Comparison of ENCODE assay signal across 19 cellular contexts in the genomic region with DNA sequence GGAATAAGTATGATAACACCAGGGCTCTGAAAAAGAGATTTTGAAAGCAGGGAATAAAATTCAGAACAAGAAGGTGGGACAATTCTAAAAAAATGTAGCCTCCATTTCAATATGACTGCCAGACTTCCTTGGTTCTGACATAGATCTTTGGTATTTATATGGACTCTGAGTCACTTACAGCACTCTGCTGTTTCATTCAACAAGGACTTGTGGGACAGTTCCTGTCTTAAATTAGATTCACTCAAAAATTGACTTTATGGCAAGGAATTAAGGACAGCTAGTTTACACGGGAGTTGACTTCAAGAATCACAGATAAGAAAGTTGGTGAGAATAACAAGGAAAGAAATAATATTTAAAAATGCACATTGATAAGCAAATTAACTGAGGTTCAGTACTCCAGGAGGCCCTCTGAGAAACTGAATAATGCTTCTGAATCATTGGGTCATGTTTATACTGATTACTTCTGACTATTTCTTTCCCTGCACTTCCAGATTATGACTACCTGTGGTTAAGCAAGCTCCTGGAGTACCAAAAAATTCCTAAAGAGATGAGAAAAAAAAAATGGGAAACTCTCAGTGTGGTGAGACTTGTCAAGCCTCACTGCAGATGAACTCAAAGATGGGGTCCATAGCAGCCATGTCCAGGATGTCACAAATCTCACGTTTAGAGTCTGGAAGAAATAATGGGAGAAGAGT.
DNase-seq lines count a peak whose midpoint lies in the region; ATAC-seq and TF ChIP-seq lines count a peak whose summit lies in the region.
"Had no signal": no experiment of that assay in that cellular context is flagged by ENCODE, and none has a peak within 500 bp of the region (broad histone marks: within the 10 kb centered on the region; RNA-seq: fewer than 3 reads in every experiment).

No MANE protein-coding gene starts in this region.

- H4K20me1 ChIP-seq in mammary epithelial cell (ENCODE audit: insufficient read depth, low read length), result no peaks in the 10 kb centered on the region

- TSS peak; percentile 80 for BruUV-seq in mammary epithelial cell (replicated peaks; lab: Mats Ljungman, UMichigan)

- H3K27ac ChIP-seq in mammary epithelial cell (ENCODE audit: insufficient read depth, low read depth, low read length), result peak overlapping the region; percentile 85

- no peaks in the 10 kb centered on the region for H3K79me2 ChIP-seq in mammary epithelial cell (ENCODE audit: insufficient read depth, low read length)

- no peaks in the 10 kb centered on the region for H3K27me3 ChIP-seq in mammary epithelial cell (ENCODE audit: insufficient read depth, low read length)

- H3K36me3 ChIP-seq in mammary epithelial cell (ENCODE audit: insufficient read depth, low read length), result no peaks in the 10 kb centered on the region

- H2AFZ ChIP-seq in mammary epithelial cell (ENCODE audit: low read depth, low read length), result peak overlapping the region; percentile 64

- intact Hi-C loops in mammary epithelial cell (cut with micrococcal nuclease) (loop anchor here (2.0 kb wide), 1 partner anchor 18 kb away; no protein-coding TSS in a partner anchor), head of caudate nucleus (cut with DNase I) (no loop called here)

- no peaks in the 10 kb centered on the region for H3K9me3 ChIP-seq in mammary epithelial cell (replicated peaks; ENCODE audit: insufficient read depth, low read length)

- 26% methylated on average over 2 of the region's 2 CpGs for WGBS in mammary epithelial cell (ENCODE audit: low coverage, missing lambda C conversion rate)

- CTCF ChIA-PET in mammary epithelial cell (lab: Charles Lee; ENCODE audit: low non-redundant PET), result interaction anchor here (0.7 kb wide), 1 partner anchor 321 kb away, joined by 9 read pairs; no protein-coding TSS in a partner anchor

- DNase-seq in AG08395 (ENCODE audit: low spot score) (peak; percentile 67), LHCN-M2 (ENCODE audit: low read depth) (peak; percentile 18), mammary epithelial cell (peak; percentile 79), iris pigment epithelial cell (ENCODE audit: low read depth) (peak; percentile 81), dermis blood vessel endothelial cell (no peak), head of caudate nucleus (no peak), hippocampal formation (lab: John Stamatoyannopoulos, UW) (no peak)
- DNase-seq: activated naive CD4-positive, alpha-beta T cell treated with anti-CD3 and anti-CD28 coated beads, Interleukin-2, amount 10 ng/mL, durations not matched to agents 7 days and 5 days; cerebellar nuclear complex; H7; NCI-H1436 treated with DMSO at 0.1 percent for 48 hours; NCI-H510A treated with DMSO at 0.1 percent for 48 hours; nucleus accumbens; stimulated activated naive B cell treated with anti-CD40 and anti-IgM and Interleukin-4, amounts not matched to agents 10 μg/mL and 1 μg/mL and 100 μg/mL, for 72 hours; T-cell had no signal

- no peak for TF ChIP-seq CTCF in mammary epithelial cell (conservative IDR thresholded peaks at IDR 0.05 in 1 of 2, IDR thresholded peaks at IDR 0.05 in 1 of 2; ENCODE audit: extremely low read depth in 1 of 2, insufficient read depth in 1 of 2, low read depth in 1 of 2, low read length in 2 of 2)

- in situ Hi-C loops in mammary epithelial cell (cut with MboI; ENCODE audit: low sequenced_read_pairs in 2 of 2), result no loop called here

- no peak overlapping the region for H3K9ac ChIP-seq in mammary epithelial cell (ENCODE audit: insufficient read depth, low read length)

- peak overlapping the region; percentile 69 for H3K4me2 ChIP-seq in mammary epithelial cell (ENCODE audit: insufficient read depth, low read depth, low read length)

- no peak overlapping the region for H3K4me3 ChIP-seq in mammary epithelial cell (replicated peaks in 1 of 3; ENCODE audit: insufficient read depth in 1 of 3, low read depth in 2 of 3, low read length in 3 of 3)
- H3K4me3 ChIP-seq: K562 had no signal

- ATAC-seq in HG03097 (IDR thresholded peaks at IDR 0.05; ENCODE audit: low FRiP score, unreplicated experiment), result no peak
- ATAC-seq: activated CD4-positive, CD25-positive, alpha-beta regulatory T cell treated with anti-CD3 and anti-CD28 coated beads, Interleukin-2, amount 50 U/mL, for 24 hours; K562; Panc1; stimulated activated naive B cell treated with anti-CD40 and anti-IgM and Interleukin-4, amounts not matched to agents 10 μg/mL and 1 μg/mL and 100 μg/mL, for 72 hours; T-cell had no signal

- H3K4me1 ChIP-seq in mammary epithelial cell (ENCODE audit: insufficient read depth, low read length), result peaks cover 35% of the 10 kb centered on the region

- dilution Hi-C loops in mammary epithelial cell (cut with HindIII; ENCODE audit: low sequenced_read_pairs), result no loop called here

Comparison
In these comparisons a context has a peak if more than half of its experiments do, and no peak if none do; other contexts are left out.
1. DNase-seq: peak in AG08395 (single experiment), LHCN-M2 (single experiment), mammary epithelial cell (single experiment) and iris pigment epithelial cell (single experiment); none in dermis blood vessel endothelial cell (single experiment), head of caudate nucleus (0 of 42) and hippocampal formation (0 of 2).